ENCODE assay signal across 9 cellular contexts in genomic region chr4:45453258-45453841, GRCh38.
DNase-seq lines count a peak whose midpoint lies in the region; ATAC-seq and TF ChIP-seq lines count a peak whose summit lies in the region.
"Had no signal": no experiment of that assay in that cellular context is flagged by ENCODE, and none has a peak within 500 bp of the region (broad histone marks: within the 10 kb centered on the region; RNA-seq: fewer than 3 reads in every experiment).

No MANE protein-coding gene starts in this region.

- H3K9me3 ChIP-seq in breast epithelium: no peaks in the 10 kb centered on the region

- H3K79me2 ChIP-seq in GM23338 (replicated peaks; ENCODE audit: insufficient read depth): no peaks in the 10 kb centered on the region

- no peak for TF ChIP-seq POLR2A in breast epithelium (IDR thresholded peaks at IDR 0.05)

- TF ChIP-seq CTCF in GM23338 (conservative IDR thresholded peaks at IDR 0.05; ENCODE audit: low read depth in 2 of 2) (peak; percentile 69 to 76), breast epithelium (IDR thresholded peaks at IDR 0.05) (peak in 2 of 3 donors; percentile 19 to 31), nephron progenitor cell (IDR thresholded peaks at IDR 0.05) (peak; percentile 62)

- H3K27ac ChIP-seq in GM23338 (ENCODE audit: low read depth) (no peak overlapping the region), breast epithelium (no peak overlapping the region)

- H3K9me2 ChIP-seq in GM23338 (ENCODE audit: insufficient read depth): 0 out of 2 replicates have a peak, but pooled peaks cover 7% of the 10 kb centered on the region

- H3K36me3 ChIP-seq in GM23338 (ENCODE audit: insufficient read depth) (no peaks in the 10 kb centered on the region), breast epithelium (no peaks in the 10 kb centered on the region)

- H3K4me2 ChIP-seq in GM23338: no peak overlapping the region

- DNase-seq in AML-193 (lab: John Stamatoyannopoulos, UW) (peak; percentile 36 to 51), GM23338 (ENCODE audit: low spot score) (peak; percentile 79), NCI-H2196 (lab: John Stamatoyannopoulos, UW; ENCODE audit: unreplicated experiment) (peak; percentile 27), breast epithelium (ENCODE audit: low spot score in 2 of 2) (no peak), nephron progenitor cell (peak; percentile 17), sciatic nerve (ENCODE audit: low spot score) (no peak), epidermal melanocyte (ENCODE audit: insufficient read length, low spot score) (no peak)
- DNase-seq: right cardiac atrium had no signal

- H3K4me1 ChIP-seq in GM23338 (ENCODE audit: insufficient read depth) (no peaks in the 10 kb centered on the region), breast epithelium (no peaks in the 10 kb centered on the region)

- H3K27me3 ChIP-seq in GM23338 (ENCODE audit: insufficient read depth) (no peaks in the 10 kb centered on the region), breast epithelium (no peaks in the 10 kb centered on the region)

- H3K27me3 Mint-ChIP-seq in GM23338 (ENCODE audit: insufficient read depth, low read depth, poor library complexity) (peaks cover 2% of the 10 kb centered on the region), nephron progenitor cell (ENCODE audit: low read depth, poor library complexity) (peaks cover 3% of the 10 kb centered on the region)

- intact Hi-C loops in breast epithelium (cut with DNase I; ENCODE audit: low total_unique reads): no loop called here
- intact Hi-C loops in sciatic nerve (cut with DNase I): no loop called here

- H2AFZ ChIP-seq in GM23338: no peak overlapping the region

- H3K4me3 ChIP-seq in GM23338 (no peak overlapping the region), breast epithelium (no peak overlapping the region)

- H3K27ac Mint-ChIP-seq in GM23338: no peak overlapping the region
- H3K27ac Mint-ChIP-seq in nephron progenitor cell: no peak overlapping the region

- H3K4me3 Mint-ChIP-seq in GM23338 (no peak overlapping the region), nephron progenitor cell (no peak overlapping the region)

- H4K20me1 ChIP-seq in GM23338 (replicated peaks; ENCODE audit: insufficient read depth): no peaks in the 10 kb centered on the region

- H3K9me3 Mint-ChIP-seq in GM23338: peaks cover 84% of the 10 kb centered on the region
- peaks cover 5% of the 10 kb centered on the region for H3K9me3 Mint-ChIP-seq in nephron progenitor cell

- ATAC-seq in GM23338 (peak; percentile 79), sciatic nerve (no peak), GM19455 (IDR thresholded peaks at IDR 0.05; ENCODE audit: unreplicated experiment) (no peak)

- H3K36me3 Mint-ChIP-seq in GM23338 (ENCODE audit: low read depth) (peaks cover 13% of the 10 kb centered on the region; the same call in 2 of the 3 replicates), nephron progenitor cell (ENCODE audit: low read depth) (no peaks in the 10 kb centered on the region)

- no peaks in the 10 kb centered on the region for H3K4me1 Mint-ChIP-seq in GM23338
- no peaks in the 10 kb centered on the region for H3K4me1 Mint-ChIP-seq in nephron progenitor cell

- H3F3A ChIP-seq in GM23338 (replicated peaks; ENCODE audit: low read depth): no peaks in the 10 kb centered on the region

TF ChIP-seq in GM23338, 12 proteins besides CTCF, POLR2A, EP300 and RAD21 (continues in another document):
- no peak for TF ChIP-seq ETS1 (IDR thresholded peaks at IDR 0.05)
- TF ChIP-seq JUNB (IDR thresholded peaks at IDR 0.05; ENCODE audit: unreplicated experiment): no peak
- no peak for TF ChIP-seq POLR2AphosphoS5 (IDR thresholded peaks at IDR 0.05; ENCODE audit: low read depth)
- no peak for TF ChIP-seq ZNF114 (CRISPR knock-in tag; IDR thresholded peaks at IDR 0.05)
- no peak for TF ChIP-seq ZNF331 (CRISPR knock-in tag; IDR thresholded peaks at IDR 0.05; ENCODE audit: low read depth)
- no peak for TF ChIP-seq STAT1 (IDR thresholded peaks at IDR 0.05; ENCODE audit: unreplicated experiment)
- TF ChIP-seq REST (IDR thresholded peaks at IDR 0.05; ENCODE audit: unreplicated experiment): no peak
- TF ChIP-seq EZH2phosphoT487 (IDR thresholded peaks at IDR 0.05; ENCODE audit: unreplicated experiment): no peak
- TF ChIP-seq EZH2 (IDR thresholded peaks at IDR 0.05; ENCODE audit: low read depth, unreplicated experiment): no peak
- no peak for TF ChIP-seq CREB1 (CRISPR knock-in tag; IDR thresholded peaks at IDR 0.05; ENCODE audit: low read depth)

Comparison
In these comparisons a context has a peak if more than half of its experiments do, and no peak if none do; other contexts are left out.
1. DNase-seq: peak in AML-193 (2 of 2), GM23338 (single experiment), NCI-H2196 (single experiment) and nephron progenitor cell (single experiment); none in breast epithelium (0 of 2), sciatic nerve (single experiment) and epidermal melanocyte (single experiment).
2. Peak in every context shown above with its lines, with median percentiles within 50 percentile points of each other: CTCF ChIP-seq.